Comparison of ENCODE assay signal across 12 cellular contexts in genomic region chr9:98374385-98375051, GRCh38.
DNase-seq lines count a peak whose midpoint lies in the region; ATAC-seq and TF ChIP-seq lines count a peak whose summit lies in the region.
"Had no signal": no experiment of that assay in that cellular context is flagged by ENCODE, and none has a peak within 500 bp of the region (broad histone marks: within the 10 kb centered on the region; RNA-seq: fewer than 3 reads in every experiment).

No MANE protein-coding gene starts in this region.

- TF ChIP-seq CTCF in MCF 10A (IDR thresholded peaks at IDR 0.05; ENCODE audit: unreplicated experiment) (no peak), breast epithelium (IDR thresholded peaks at IDR 0.05) (no peak)

- intact Hi-C loops in MCF 10A (cut with micrococcal nuclease) (no loop called here), breast epithelium (cut with DNase I; ENCODE audit: low total_unique reads) (no loop called here)

- TF ChIP-seq POLR2A in breast epithelium (IDR thresholded peaks at IDR 0.05) = no peak

- peak; percentile 18 for DNase-seq in MCF 10A (ENCODE audit: unreplicated experiment)
- DNase-seq in breast epithelium (ENCODE audit: low spot score in 2 of 2) = no peak
- peak; percentile 77 to 81 for DNase-seq in SW 1271 (lab: John Stamatoyannopoulos, UW)
- DNase-seq in glomerular visceral epithelial cell (ENCODE audit: extremely low spot score) = peak; percentile 92
- DNase-seq in stromal cell of bone marrow (ENCODE audit: low read depth) = peak; percentile 75
- no peak for DNase-seq in activated CD4-positive, alpha-beta memory T cell treated with anti-CD3 and anti-CD28 coated beads, Interleukin-2, amount 10 ng/mL, durations not matched to agents 7 days and 5 days
- DNase-seq in activated CD4-positive, alpha-beta T cell treated with anti-CD3 and anti-CD28 coated beads, Interleukin-2, amount 50 U/mL, for 48 hours = no peak
- DNase-seq: NCI-H1092 treated with DMSO at 0.1 percent for 48 hours had no signal

- no peaks in the 10 kb centered on the region for H3K36me3 ChIP-seq in breast epithelium
- H3K36me3 ChIP-seq: tibial nerve had no signal

- H3K27ac Mint-ChIP-seq in MCF 10A (ENCODE audit: low read depth, unreplicated experiment) = no peak overlapping the region
- H3K27ac Mint-ChIP-seq in activated CD4-positive, alpha-beta memory T cell treated with anti-CD3 and anti-CD28 coated beads, Interleukin-2, amount 10 ng/mL, durations not matched to agents 7 days and 5 days = no peak overlapping the region
- H3K27ac Mint-ChIP-seq: activated naive CD8-positive, alpha-beta T cell had no signal

- no peak overlapping the region for H3K27ac ChIP-seq in breast epithelium
- H3K27ac ChIP-seq: 22Rv1, tibial nerve had no signal

- no peaks in the 10 kb centered on the region for H3K4me1 Mint-ChIP-seq in MCF 10A (ENCODE audit: insufficient read depth, unreplicated experiment)
- no peaks in the 10 kb centered on the region for H3K4me1 Mint-ChIP-seq in activated CD4-positive, alpha-beta memory T cell treated with anti-CD3 and anti-CD28 coated beads, Interleukin-2, amount 10 ng/mL, durations not matched to agents 7 days and 5 days

- no TSS peak for BruUV-seq in MCF 10A (replicated peaks; lab: Mats Ljungman, UMichigan)

- H3K4me1 ChIP-seq in breast epithelium = no peaks in the 10 kb centered on the region
- H3K4me1 ChIP-seq: tibial nerve had no signal

- POLR2A ChIA-PET in MCF 10A (lab: Yijun Ruan, JAX) = interaction anchor here (0.5 to 0.9 kb wide), 2 partner anchors 11 to 658 kb away, joined by 3 read pairs; no protein-coding TSS in a partner anchor
- POLR2A ChIA-PET in activated CD4-positive, alpha-beta memory T cell treated with anti-CD3 and anti-CD28 coated beads, Interleukin-2, amount 10 ng/mL, durations not matched to agents 7 days and 5 days (lab: Charles Lee) = no interaction called here

- H3K9me3 ChIP-seq in breast epithelium = no peaks in the 10 kb centered on the region
- H3K9me3 ChIP-seq: tibial nerve had no signal

- H3K4me3 ChIP-seq in breast epithelium = no peak overlapping the region
- H3K4me3 ChIP-seq: tibial nerve had no signal

- no peaks in the 10 kb centered on the region for H3K36me3 Mint-ChIP-seq in MCF 10A (ENCODE audit: insufficient read depth, unreplicated experiment)
- no peaks in the 10 kb centered on the region for H3K36me3 Mint-ChIP-seq in activated CD4-positive, alpha-beta memory T cell treated with anti-CD3 and anti-CD28 coated beads, Interleukin-2, amount 10 ng/mL, durations not matched to agents 7 days and 5 days (ENCODE audit: low read depth)
- H3K36me3 Mint-ChIP-seq: activated naive CD8-positive, alpha-beta T cell had no signal

- CTCF ChIA-PET in MCF 10A (lab: Yijun Ruan, JAX) = no interaction called here
- CTCF ChIA-PET in activated CD4-positive, alpha-beta memory T cell treated with anti-CD3 and anti-CD28 coated beads, Interleukin-2, amount 10 ng/mL, durations not matched to agents 7 days and 5 days (lab: Charles Lee) = interaction anchor here (1.1 kb wide), 1 partner anchor 9 kb away, joined by 3 read pairs; no protein-coding TSS in a partner anchor

- H3K27me3 ChIP-seq in breast epithelium = no peaks in the 10 kb centered on the region
- H3K27me3 ChIP-seq: tibial nerve had no signal

- ATAC-seq in HG02852 (IDR thresholded peaks at IDR 0.05; ENCODE audit: unreplicated experiment) = no peak

- H3K4me3 Mint-ChIP-seq in MCF 10A (ENCODE audit: unreplicated experiment) = no peak overlapping the region
- H3K4me3 Mint-ChIP-seq in activated CD4-positive, alpha-beta memory T cell treated with anti-CD3 and anti-CD28 coated beads, Interleukin-2, amount 10 ng/mL, durations not matched to agents 7 days and 5 days = no peak overlapping the region
- H3K4me3 Mint-ChIP-seq: activated naive CD8-positive, alpha-beta T cell had no signal

- H3K27me3 Mint-ChIP-seq in MCF 10A (ENCODE audit: insufficient read depth, unreplicated experiment) = no peaks in the 10 kb centered on the region
- H3K27me3 Mint-ChIP-seq in activated CD4-positive, alpha-beta memory T cell treated with anti-CD3 and anti-CD28 coated beads, Interleukin-2, amount 10 ng/mL, durations not matched to agents 7 days and 5 days = no peaks in the 10 kb centered on the region
- H3K27me3 Mint-ChIP-seq: activated naive CD8-positive, alpha-beta T cell had no signal

- no peaks in the 10 kb centered on the region for H3K9me3 Mint-ChIP-seq in MCF 10A (ENCODE audit: unreplicated experiment)
- H3K9me3 Mint-ChIP-seq in activated CD4-positive, alpha-beta memory T cell treated with anti-CD3 and anti-CD28 coated beads, Interleukin-2, amount 10 ng/mL, durations not matched to agents 7 days and 5 days = no peaks in the 10 kb centered on the region

Comparison
In these comparisons a context has a peak if more than half of its experiments do, and no peak if none do; other contexts are left out.
1. DNase-seq: peak in MCF 10A (single experiment), SW 1271 (2 of 2), glomerular visceral epithelial cell (single experiment) and stromal cell of bone marrow (single experiment); none in breast epithelium (0 of 2), activated CD4-positive, alpha-beta memory T cell treated with anti-CD3 and anti-CD28 coated beads, Interleukin-2, amount 10 ng/mL, durations not matched to agents 7 days and 5 days (single experiment) and activated CD4-positive, alpha-beta T cell treated with anti-CD3 and anti-CD28 coated beads, Interleukin-2, amount 50 U/mL, for 48 hours (0 of 2).